ENCODE assay signal across 1 cellular context in the genomic region with DNA sequence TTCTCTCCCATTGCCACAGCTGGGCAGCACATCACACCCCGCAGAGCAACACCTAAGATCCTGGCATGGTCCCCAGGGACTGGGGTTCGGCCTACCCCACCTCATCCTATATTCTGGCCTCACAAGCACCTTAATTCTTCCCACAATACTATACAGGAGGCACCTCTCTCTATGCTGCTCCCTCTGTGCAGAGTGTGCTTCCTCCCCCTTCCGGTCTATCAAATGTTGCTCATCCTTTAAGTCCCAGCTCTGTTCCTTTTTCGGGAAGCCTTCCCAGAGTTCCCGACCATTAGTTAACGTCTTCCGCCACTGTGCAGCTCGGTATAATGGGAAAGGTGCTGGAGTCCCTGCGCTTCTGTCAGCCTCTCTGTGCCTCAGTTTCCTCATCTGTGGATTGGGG.
TF ChIP-seq lines count a peak whose summit lies in the region.

No MANE protein-coding gene starts in this region.

TF ChIP-seq in K562, 482 proteins besides CTCF, POLR2A, EP300 and RAD21:
- TF ChIP-seq FOXP1 (CRISPR knock-in tag; IDR thresholded peaks at IDR 0.05) (no peak), SMAD1 (IDR thresholded peaks at IDR 0.05; ENCODE audit: low read depth, low read length, partially characterized antibody) (no peak), MAFK (IDR thresholded peaks at IDR 0.05; ENCODE audit: low read length) (no peak), ZNF184 (CRISPR knock-in tag; IDR thresholded peaks at IDR 0.05) (no peak), MIER1 (IDR thresholded peaks at IDR 0.05; ENCODE audit: low read depth) (no peak), ILF3 (IDR thresholded peaks at IDR 0.05; ENCODE audit: borderline replicate concordance) (no peak), MBD2 (IDR thresholded peaks at IDR 0.05; ENCODE audit: borderline replicate concordance, low read depth) (no peak), HNRNPUL1 (IDR thresholded peaks at IDR 0.05; ENCODE audit: low read length) (no peak)
- TF ChIP-seq, protein P1, sequence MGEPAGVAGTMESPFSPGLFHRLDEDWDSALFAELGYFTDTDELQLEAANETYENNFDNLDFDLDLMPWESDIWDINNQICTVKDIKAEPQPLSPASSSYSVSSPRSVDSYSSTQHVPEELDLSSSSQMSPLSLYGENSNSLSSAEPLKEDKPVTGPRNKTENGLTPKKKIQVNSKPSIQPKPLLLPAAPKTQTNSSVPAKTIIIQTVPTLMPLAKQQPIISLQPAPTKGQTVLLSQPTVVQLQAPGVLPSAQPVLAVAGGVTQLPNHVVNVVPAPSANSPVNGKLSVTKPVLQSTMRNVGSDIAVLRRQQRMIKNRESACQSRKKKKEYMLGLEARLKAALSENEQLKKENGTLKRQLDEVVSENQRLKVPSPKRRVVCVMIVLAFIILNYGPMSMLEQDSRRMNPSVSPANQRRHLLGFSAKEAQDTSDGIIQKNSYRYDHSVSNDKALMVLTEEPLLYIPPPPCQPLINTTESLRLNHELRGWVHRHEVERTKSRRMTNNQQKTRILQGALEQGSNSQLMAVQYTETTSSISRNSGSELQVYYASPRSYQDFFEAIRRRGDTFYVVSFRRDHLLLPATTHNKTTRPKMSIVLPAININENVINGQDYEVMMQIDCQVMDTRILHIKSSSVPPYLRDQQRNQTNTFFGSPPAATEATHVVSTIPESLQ (CRISPR knock-in tag; IDR thresholded peaks at IDR 0.05) = no peak
